Comparison of ENCODE assay signal across 9 cellular contexts in the genomic region with DNA sequence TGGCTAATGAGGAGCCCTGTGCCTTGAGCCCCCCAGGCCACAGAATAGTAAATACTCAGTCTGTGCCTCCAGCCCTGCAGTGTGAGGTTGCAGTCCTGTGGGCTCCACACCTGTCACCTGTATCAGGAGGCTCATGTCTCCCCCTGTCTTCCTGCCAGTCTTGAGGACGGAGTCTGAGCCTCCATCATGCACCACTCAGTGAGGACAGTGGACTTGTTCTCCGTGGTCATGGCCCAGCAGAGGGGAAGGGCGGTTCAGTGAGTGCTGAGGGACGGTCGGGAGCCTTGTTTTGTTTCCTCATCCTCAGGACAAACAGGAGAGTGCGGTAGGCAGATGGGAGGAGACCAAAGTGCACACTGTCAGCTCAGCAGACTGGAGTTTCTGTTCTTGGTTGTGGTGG. TPM values are rescaled to one million over a fixed set of nuclear protein-coding genes. Genes with fewer than 3 reads are reported as not detected.
DNase-seq lines count a peak whose midpoint lies in the region; ATAC-seq, FAIRE-seq and TF ChIP-seq lines count a peak whose summit lies in the region.
"Not testable (repeated sequence)": the region's sequence is repeated elsewhere in the genome, so short reads cannot be mapped to it uniquely, and the experiment has no call there.
"Had no signal": no experiment of that assay in that cellular context is flagged by ENCODE, and none has a peak within 500 bp of the region (broad histone marks: within the 10 kb centered on the region; RNA-seq: fewer than 3 reads in every experiment).

No MANE protein-coding gene starts in this region.

- H3K9me3 ChIP-seq in PC-3 (ENCODE audit: low read length); keratinocyte (ENCODE audit: control insufficient read depth, low read depth, low read length); upper lobe of right lung: not testable (repeated sequence)

- intact Hi-C loops in PC-3 (cut with micrococcal nuclease); cardiac septum (cut with DNase I); posterior vena cava (cut with DNase I); upper lobe of right lung (cut with DNase I): not testable (repeated sequence)

- not testable (repeated sequence) for H3K27me3 ChIP-seq in PC-3 (ENCODE audit: low read length); keratinocyte (ENCODE audit: control insufficient read depth, extremely low read depth, insufficient read depth, low read length); upper lobe of right lung

- H3K79me2 ChIP-seq in PC-3 (ENCODE audit: low read length); keratinocyte (ENCODE audit: control insufficient read depth, insufficient read depth, low read length): not testable (repeated sequence)

- POLR2A ChIA-PET in PC-3 (lab: Charles Lee; ENCODE audit: unreplicated experiment): not testable (repeated sequence)

- not testable (repeated sequence) for FAIRE-seq in keratinocyte (lab: Jason Lieb, UNC)

- not testable (repeated sequence) for H3F3A ChIP-seq in PC-3 (ENCODE audit: low read length, unreplicated experiment)

- dilution Hi-C loops in keratinocyte (cut with MboI; ENCODE audit: extremely low pct_ligation_motif_present, low sequenced_read_pairs): not testable (repeated sequence)

- H2AFZ ChIP-seq in PC-3 (ENCODE audit: low read length) (peak overlapping the region; percentile 42; the same call in 1 of the 2 replicates), keratinocyte (ENCODE audit: control insufficient read depth, low read length) (peak overlapping the region; percentile 51)

- ATAC-seq in PC-3, upper lobe of right lung: not testable (repeated sequence)

- not testable (repeated sequence) for DNase-seq in PC-3; keratinocyte (ENCODE audit: low read depth, low spot score)
- DNase-seq in cardiac septum (ENCODE audit: low spot score) (peak; percentile 67), mesenteric fat pad (ENCODE audit: low spot score) (peak; percentile 60), posterior vena cava (ENCODE audit: low spot score) (peak; percentile 43), upper lobe of right lung (peak; percentile 47)

- not testable (repeated sequence) for H3K9ac ChIP-seq in PC-3 (ENCODE audit: low read length); keratinocyte (ENCODE audit: control insufficient read depth, extremely low read depth, insufficient read depth, low read length)

- not testable (repeated sequence) for BruUV-seq in PC-3 (replicated peaks; lab: Mats Ljungman, UMichigan)

- H3K4me2 ChIP-seq in PC-3 (ENCODE audit: low read length); keratinocyte (ENCODE audit: control insufficient read depth, extremely low read depth, insufficient read depth, low read depth, low read length): not testable (repeated sequence)

- H4K20me1 ChIP-seq in PC-3 (ENCODE audit: low read length); keratinocyte (ENCODE audit: control insufficient read depth, extremely low read depth, insufficient read depth, low read length): not testable (repeated sequence)

- CTCF ChIA-PET in PC-3 (lab: Charles Lee): not testable (repeated sequence)

- H3K27ac ChIP-seq in PC-3 (ENCODE audit: low read length); keratinocyte (ENCODE audit: control insufficient read depth, insufficient read depth, low read length); upper lobe of right lung: not testable (repeated sequence)

- H3K9me2 ChIP-seq in PC-3 (replicated peaks; ENCODE audit: low read length): not testable (repeated sequence)

- not testable (repeated sequence) for H3K4me3 ChIP-seq in PC-3 (ENCODE audit: low read length); keratinocyte (ENCODE audit: control insufficient read depth in 2 of 3, extremely low read depth in 1 of 3, insufficient read depth in 2 of 3, low read depth in 1 of 3, low read length in 3 of 3); upper lobe of right lung

- H3K36me3 ChIP-seq in PC-3 (ENCODE audit: low read depth, low read length); keratinocyte (ENCODE audit: control insufficient read depth in 2 of 2, extremely low read depth in 1 of 2, insufficient read depth in 2 of 2, low read length in 2 of 2); upper lobe of right lung: not testable (repeated sequence)

- TF ChIP-seq CTCF in PC-3 (conservative IDR thresholded peaks at IDR 0.05; ENCODE audit: low read depth, low read length); keratinocyte (optimal IDR thresholded peaks at IDR 0.05 in 1 of 3, IDR thresholded peaks at IDR 0.05 in 1 of 3, conservative IDR thresholded peaks at IDR 0.05 in 1 of 3; ENCODE audit: extremely low read depth in 1 of 3, insufficient read depth in 2 of 3, low read length in 3 of 3); upper lobe of right lung (IDR thresholded peaks at IDR 0.05): not testable (repeated sequence)

- H3K9me1 ChIP-seq in keratinocyte (ENCODE audit: control insufficient read depth, extremely low read depth, insufficient read depth, low read length): not testable (repeated sequence)

- H3K4me1 ChIP-seq in PC-3 (ENCODE audit: insufficient read depth, low read length); keratinocyte (ENCODE audit: control insufficient read depth, extremely low read depth, insufficient read depth, low read length); upper lobe of right lung: not testable (repeated sequence)

RNA-seq across cellular contexts. Expression of a gene that starts 17.1 kb away (rescaled TPM):
- total RNA-seq in PC-3 (2014; rRNA removed) (51.8 and 54.2 TPM in 2 replicates), cardiac septum (46.1 TPM), mesenteric fat pad (86.8 TPM), posterior vena cava (10 to 100 TPM; 44.3 to 50.4 TPM), upper lobe of right lung (63.1 TPM)
- 66.3 to 78.8 TPM (median 66.6 TPM) in 3 replicates for polyA plus RNA-seq in keratinocyte
- polyA plus RNA-seq in keratinocyte (2011; ENCODE audit: low read depth): 5.9 TPM
- 50.2 and 67.7 TPM in 2 replicates for polyA plus RNA-seq in keratinocyte (2011; cell fraction: cytosol; rRNA removed)
- polyA plus RNA-seq in keratinocyte (2011; cell fraction: nucleus; rRNA removed): 53.6 and 55.7 TPM in 2 replicates
- 15.2 and 46.3 TPM in 2 replicates for polyA plus RNA-seq in keratinocyte (2012; ENCODE audit: low replicate concordance)
- polyA minus RNA-seq in keratinocyte: 67.2 to 100 TPM (median 72.0 TPM) in 3 replicates
- polyA minus RNA-seq in keratinocyte (2011; cell fraction: cytosol; rRNA and poly(A)+ RNA removed): 28.6 TPM
- 16.1 and 48.0 TPM in 2 replicates for polyA minus RNA-seq in keratinocyte (2011; cell fraction: nucleus; rRNA and poly(A)+ RNA removed)

RNA-seq across cellular contexts. Expression of a gene that starts 33.4 kb away (rescaled TPM):
- total RNA-seq in PC-3 (2014; rRNA removed) (not detected in 2 replicates), cardiac septum (0.38 TPM), mesenteric fat pad (17.6 TPM), posterior vena cava (1 to 10 TPM; 1.4 to 2.3 TPM), upper lobe of right lung (0.38 TPM)
- polyA plus RNA-seq in keratinocyte: 0.05 to 0.15 TPM in 2 of 3 replicates, not detected in the other
- polyA plus RNA-seq in keratinocyte (2011; ENCODE audit: low read depth): not detected
- polyA plus RNA-seq in keratinocyte (2011; cell fraction: cytosol; rRNA removed): 0.04 and 0.13 TPM in 2 replicates
- polyA plus RNA-seq in keratinocyte (2011; cell fraction: nucleus; rRNA removed): 0.05 and 0.48 TPM in 2 replicates
- polyA plus RNA-seq in keratinocyte (2012; ENCODE audit: low replicate concordance): 0.07 TPM in 1 of 2 replicates, not detected in the other
- 0.13 TPM in 1 of 3 replicates, not detected in the others for polyA minus RNA-seq in keratinocyte
- polyA minus RNA-seq in keratinocyte (2011; cell fraction: cytosol; rRNA and poly(A)+ RNA removed): not detected
- not detected in 2 replicates for polyA minus RNA-seq in keratinocyte (2011; cell fraction: nucleus; rRNA and poly(A)+ RNA removed)
- total RNA-seq: A172, Calu3 had no signal
- polyA plus RNA-seq: A549 had no signal

RNA-seq across cellular contexts. Expression of a gene that starts 56.7 kb away (rescaled TPM):
- total RNA-seq in PC-3 (2014; rRNA removed) (55.5 and 70.5 TPM in 2 replicates), cardiac septum (45.0 TPM), mesenteric fat pad (112 TPM), posterior vena cava (10 to 100 TPM; 89.5 to 90.9 TPM), upper lobe of right lung (126 TPM)
- 61.5 to 89.1 TPM (median 82.9 TPM) in 3 replicates for polyA plus RNA-seq in keratinocyte
- 49.2 TPM for polyA plus RNA-seq in keratinocyte (2011; ENCODE audit: low read depth)
- 53.6 and 67.1 TPM in 2 replicates for polyA plus RNA-seq in keratinocyte (2011; cell fraction: cytosol; rRNA removed)
- polyA plus RNA-seq in keratinocyte (2011; cell fraction: nucleus; rRNA removed): 108 and 124 TPM in 2 replicates
- 79.9 and 87.6 TPM in 2 replicates for polyA plus RNA-seq in keratinocyte (2012; ENCODE audit: low replicate concordance)
- polyA minus RNA-seq in keratinocyte: 43.8 to 47.3 TPM (median 45.6 TPM) in 3 replicates
- 28.6 TPM for polyA minus RNA-seq in keratinocyte (2011; cell fraction: cytosol; rRNA and poly(A)+ RNA removed)
- polyA minus RNA-seq in keratinocyte (2011; cell fraction: nucleus; rRNA and poly(A)+ RNA removed): 20.8 and 28.5 TPM in 2 replicates
